Comparison of ENCODE assay signal across 18 cellular contexts in genomic region chr2:86338778-86339295, GRCh38. TPM values are rescaled to one million over a fixed set of nuclear protein-coding genes. Genes with fewer than 3 reads are reported as not detected.
"Had no signal": no experiment of that assay in that cellular context is flagged by ENCODE, and none has a peak within 500 bp of the region (broad histone marks: within the 10 kb centered on the region; RNA-seq: fewer than 3 reads in every experiment).

No MANE protein-coding gene starts in this region.

- H3K27ac ChIP-seq: adrenal gland, hepatocyte had no signal

- DNase-seq: activated CD4-positive, alpha-beta memory T cell treated with anti-CD3 and anti-CD28 coated beads, Interleukin-2, amount 10 ng/mL, durations not matched to agents 7 days and 5 days; activated naive CD4-positive, alpha-beta T cell treated with anti-CD3 and anti-CD28 coated beads for 36 hours; mammary epithelial cell; naive thymus-derived CD8-positive, alpha-beta T cell; sigmoid colon; stimulated activated CD4-positive, alpha-beta T cell treated with anti-CD3 and anti-CD28 coated beads, Interleukin-1b, Interleukin-23, amount 100 ng/mL, for 48 hours; T-helper 1 cell; T1000 had no signal

- H3K9me3 ChIP-seq: adrenal gland, mucosa of descending colon had no signal

- ATAC-seq: activated T-helper 17 cell treated with anti-CD3 and anti-CD28 coated beads, Interleukin-2, amount 50 U/mL, for 72 hours; esophagus mucosa; left lobe of liver; mucosa of descending colon had no signal

- H3K4me3 ChIP-seq: adrenal gland, hepatocyte, mucosa of descending colon had no signal

- H3K79me2 ChIP-seq: hepatocyte had no signal

- H2AFZ ChIP-seq: hepatocyte had no signal

- FAIRE-seq: colon, endometrium, keratinocyte, urothelium cell line had no signal

- H3K36me3 ChIP-seq: adrenal gland, sigmoid colon had no signal

- H3K27ac Mint-ChIP-seq: activated CD4-positive, alpha-beta memory T cell treated with anti-CD3 and anti-CD28 coated beads, Interleukin-2, amount 10 ng/mL, durations not matched to agents 7 days and 5 days; activated naive CD4-positive, alpha-beta T cell treated with anti-CD3 and anti-CD28 coated beads for 36 hours; activated T-helper 17 cell treated with anti-CD3 and anti-CD28 coated beads, Interleukin-2, amount 50 U/mL, for 72 hours had no signal

RNA-seq across cellular contexts. Expression of gene REEP1, which starts 1.4 kb away (rescaled TPM):
- total RNA-seq: activated CD4-positive, alpha-beta memory T cell treated with anti-CD3 and anti-CD28 coated beads, Interleukin-2, amount 10 ng/mL, durations not matched to agents 7 days and 5 days had no signal
- polyA plus RNA-seq: naive thymus-derived CD8-positive, alpha-beta T cell had no signal
